Comparison of ENCODE assay signal across 8 cellular contexts in the genomic region with DNA sequence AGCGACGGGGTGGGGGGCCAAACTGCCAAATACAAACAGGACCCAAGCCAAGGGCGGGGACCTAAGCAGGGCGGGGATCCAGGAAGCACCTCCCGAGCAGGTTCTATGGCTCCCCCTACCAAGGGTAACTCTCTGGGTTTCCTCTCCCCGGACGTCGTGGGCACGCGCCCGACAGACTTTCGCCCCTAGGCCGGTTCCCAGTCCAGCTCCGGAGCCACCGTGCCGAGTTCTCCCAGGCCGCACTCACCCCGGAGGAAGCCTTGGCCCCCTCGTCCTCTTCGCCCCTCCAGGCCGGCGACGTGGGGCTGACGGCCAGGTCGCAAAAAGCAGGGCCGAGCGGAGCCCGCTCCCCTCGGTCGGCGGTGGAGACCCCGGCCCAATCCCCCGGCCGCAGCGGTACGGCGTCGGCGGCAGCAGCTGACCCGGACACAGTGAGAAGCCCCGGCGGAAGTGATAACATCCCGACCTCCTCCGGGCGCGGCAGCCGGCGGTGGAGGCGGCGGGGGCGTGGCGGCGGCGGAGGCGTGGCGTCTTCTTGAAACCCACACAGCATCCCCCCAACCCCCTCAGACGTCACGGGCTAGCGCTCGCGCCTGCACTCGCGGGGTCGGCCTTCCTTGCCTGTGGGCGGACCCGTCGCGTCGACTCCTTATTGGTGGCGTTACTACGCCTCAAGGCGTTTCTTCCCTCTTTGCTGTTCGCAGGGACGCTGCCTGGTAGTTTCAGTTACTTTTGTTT. TPM values are rescaled to one million over a fixed set of nuclear protein-coding genes. Genes with fewer than 3 reads are reported as not detected.
DNase-seq lines count a peak whose midpoint lies in the region; ATAC-seq, FAIRE-seq and TF ChIP-seq lines count a peak whose summit lies in the region.

A gene with protein sequence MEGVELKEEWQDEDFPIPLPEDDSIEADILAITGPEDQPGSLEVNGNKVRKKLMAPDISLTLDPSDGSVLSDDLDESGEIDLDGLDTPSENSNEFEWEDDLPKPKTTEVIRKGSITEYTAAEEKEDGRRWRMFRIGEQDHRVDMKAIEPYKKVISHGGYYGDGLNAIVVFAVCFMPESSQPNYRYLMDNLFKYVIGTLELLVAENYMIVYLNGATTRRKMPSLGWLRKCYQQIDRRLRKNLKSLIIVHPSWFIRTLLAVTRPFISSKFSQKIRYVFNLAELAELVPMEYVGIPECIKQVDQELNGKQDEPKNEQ (minus strand): TSS at position 433 of the 738 bp plus-strand sequence. CDS start 6,863 bp downstream, outside the sequence.

- peaks cover 31% of the 10 kb centered on the region for H3K4me1 ChIP-seq in mucosa of descending colon (ENCODE audit: low read depth)

- no peaks in the 10 kb centered on the region for H3K27me3 Mint-ChIP-seq in IgD-negative memory B cell

- peak within 1 kb of the TSS; percentile 96 to 98 (median 97) for H3K4me3 Mint-ChIP-seq in IgD-negative memory B cell

- intact Hi-C loops in mucosa of descending colon (cut with DNase I, micrococcal nuclease) = no loop called here

- H3K27ac Mint-ChIP-seq in IgD-negative memory B cell = peak within 1 kb of the TSS; percentile 94 to 99 (median 97)

- TF ChIP-seq CTCF in D721Med (IDR thresholded peaks at IDR 0.05; ENCODE audit: insufficient read depth, missing control alignments) (no peak), epithelial cell of esophagus (IDR thresholded peaks at IDR 0.05; ENCODE audit: insufficient read depth, low read depth, low read length, missing control alignments) (peak; percentile 22), mucosa of descending colon (IDR thresholded peaks at IDR 0.05) (no peak)

- H3K4me3 ChIP-seq in epithelial cell of esophagus (ENCODE audit: low read length) = peak within 1 kb of the TSS; percentile 81
- peak within 1 kb of the TSS; percentile 86 for H3K4me3 ChIP-seq in mucosa of descending colon

- DNase-seq in D721Med (ENCODE audit: insufficient read length, low spot score) (peak; percentile 60), OCI-M2 (lab: John Stamatoyannopoulos, UW; ENCODE audit: unreplicated experiment) (peak; percentile 78), activated T-cell treated with anti-CD3 and anti-CD28 coated beads for 4 hours (peak; percentile 98), epithelial cell of esophagus (ENCODE audit: low read depth) (peak; percentile 98), mucosa of descending colon (peak; percentile 99 to 100 (median 100))
- DNase-seq in stimulated activated CD8-positive, alpha-beta memory T cell treated with anti-CD3 and anti-CD28 coated beads, Interleukin-4, amount 100 ng/mL, for 24 hours (ENCODE audit: low read depth) = peak; percentile 97

- no peaks in the 10 kb centered on the region for H3K9me3 ChIP-seq in mucosa of descending colon

- H3K36me3 ChIP-seq in mucosa of descending colon (ENCODE audit: low read depth) = no peaks in the 10 kb centered on the region

- peaks cover 26 to 37% (median 35%) of the 10 kb centered on the region in 3 donors for H3K4me1 Mint-ChIP-seq in IgD-negative memory B cell

- peaks cover 6% of the 10 kb centered on the region for H3K36me3 Mint-ChIP-seq in IgD-negative memory B cell

- no peaks in the 10 kb centered on the region for H3K9me3 Mint-ChIP-seq in IgD-negative memory B cell

- peak; percentile 84 for ATAC-seq in GM21526 (IDR thresholded peaks at IDR 0.05; ENCODE audit: low FRiP score, unreplicated experiment)
- ATAC-seq in mucosa of descending colon = peak; percentile 92

- FAIRE-seq in D721Med (lab: Jason Lieb, UNC) = no peak

RNA-seq across cellular contexts. Expression of the gene that starts here (rescaled TPM):
- 98.8 TPM for polyA plus RNA-seq in IgD-negative memory B cell
- 10 to 100 TPM; 59.8 to 98.4 (median 69.9) TPM for total RNA-seq in mucosa of descending colon

Comparison
In these comparisons a context has a peak if more than half of its experiments do, and no peak if none do; other contexts are left out.
1. Peak in every context shown above with its lines: DNase-seq, ATAC-seq and H3K4me3 ChIP-seq.